Comparison of ENCODE assay signal across 13 cellular contexts in genomic region chr20:49685161-49685601, GRCh38. TPM values are rescaled to one million over a fixed set of nuclear protein-coding genes. Genes with fewer than 3 reads are reported as not detected.
DNase-seq lines count a peak whose midpoint lies in the region; ATAC-seq lines count a peak whose summit lies in the region.
"Had no signal": no experiment of that assay in that cellular context is flagged by ENCODE, and none has a peak within 500 bp of the region (broad histone marks: within the 10 kb centered on the region; RNA-seq: fewer than 3 reads in every experiment).

No MANE protein-coding gene starts in this region.

- H3K36me3 ChIP-seq in CD8-positive, alpha-beta memory T cell (ENCODE audit: insufficient read depth, low read length), result no peaks in the 10 kb centered on the region
- H3K36me3 ChIP-seq in HUES48 (ENCODE audit: control insufficient read depth, insufficient read depth, low read length), result peaks cover 8% of the 10 kb centered on the region; the same call in 1 of the 2 replicates

- no peak overlapping the region for H3K27ac ChIP-seq in CD8-positive, alpha-beta memory T cell (ENCODE audit: low read depth, low read length)
- H3K27ac ChIP-seq in HUES48 (ENCODE audit: low read depth, low read length), result peak overlapping the region; percentile 32

- CTCF ChIA-PET in CD8-positive, alpha-beta memory T cell (lab: Charles Lee), result interaction anchor here (1.0 kb wide), 1 partner anchor 18 kb away, joined by 3 read pairs; no protein-coding TSS in a partner anchor

- peak overlapping the region in 3 of 7 donors; percentile 12 to 23 (median 23) for H3K4me3 Mint-ChIP-seq in CD8-positive, alpha-beta memory T cell
- H3K4me3 Mint-ChIP-seq in dendritic cell treated with granulocyte-macrophage colony-stimulating factor and Interleukin-4, amounts not matched to agents 40 ng/mL and 50 ng/mL, for 4 days, result no peak overlapping the region
- H3K4me3 Mint-ChIP-seq: activated CD4-positive, alpha-beta memory T cell treated with anti-CD3 and anti-CD28 coated beads, Interleukin-2, amount 10 ng/mL, durations not matched to agents 7 days and 5 days had no signal

- no peaks in the 10 kb centered on the region for H3K27me3 Mint-ChIP-seq in CD8-positive, alpha-beta memory T cell
- H3K27me3 Mint-ChIP-seq in dendritic cell treated with granulocyte-macrophage colony-stimulating factor and Interleukin-4, amounts not matched to agents 40 ng/mL and 50 ng/mL, for 4 days, result no peaks in the 10 kb centered on the region
- H3K27me3 Mint-ChIP-seq: activated CD4-positive, alpha-beta memory T cell treated with anti-CD3 and anti-CD28 coated beads, Interleukin-2, amount 10 ng/mL, durations not matched to agents 7 days and 5 days had no signal

- POLR2A ChIA-PET in CD8-positive, alpha-beta memory T cell (lab: Charles Lee), result no interaction called here

- no peaks in the 10 kb centered on the region for H3K9me3 ChIP-seq in CD8-positive, alpha-beta memory T cell (ENCODE audit: low read length)
- no peaks in the 10 kb centered on the region for H3K9me3 ChIP-seq in HUES48 (ENCODE audit: control insufficient read depth, insufficient read depth, low read length)

- no peak for DNase-seq in CD8-positive, alpha-beta memory T cell
- DNase-seq in occipital lobe (lab: John Stamatoyannopoulos, UW) (peak; percentile 28), SW480 (ENCODE audit: low spot score) (no peak), SKM-1 (lab: John Stamatoyannopoulos, UW; ENCODE audit: unreplicated experiment) (no peak)
- no peak for DNase-seq in stimulated activated naive CD4-positive, alpha-beta T cell treated with Interleukin-2 at 50 U/mL for 16 hours (lab: John Stamatoyannopoulos, UW)
- DNase-seq: activated CD4-positive, alpha-beta memory T cell treated with anti-CD3 and anti-CD28 coated beads, Interleukin-2, amount 10 ng/mL, durations not matched to agents 7 days and 5 days; DMS79; effector memory CD4-positive, alpha-beta T cell; mesendoderm; NK-92 treated with Interleukin-12 subunit alpha and Interleukin-12 subunit beta, amount 100 ng/mL, for 24 hours had no signal

- H3K9ac ChIP-seq in HUES48 (ENCODE audit: low read depth, low read length), result no peak overlapping the region

- H3K4me3 ChIP-seq in CD8-positive, alpha-beta memory T cell (ENCODE audit: low read length), result no peak overlapping the region
- H3K4me3 ChIP-seq in HUES48 (ENCODE audit: low read depth, low read length), result no peak overlapping the region

- H3K27ac Mint-ChIP-seq in CD8-positive, alpha-beta memory T cell, result peak overlapping the region in 6 of 8 donors; percentile 59 to 90 (median 66)
- H3K27ac Mint-ChIP-seq in dendritic cell treated with granulocyte-macrophage colony-stimulating factor and Interleukin-4, amounts not matched to agents 40 ng/mL and 50 ng/mL, for 4 days, result peak overlapping the region; percentile 77
- H3K27ac Mint-ChIP-seq: activated CD4-positive, alpha-beta memory T cell treated with anti-CD3 and anti-CD28 coated beads, Interleukin-2, amount 10 ng/mL, durations not matched to agents 7 days and 5 days had no signal

- H3K9me3 Mint-ChIP-seq in CD8-positive, alpha-beta memory T cell, result no peaks in the 10 kb centered on the region
- H3K9me3 Mint-ChIP-seq in dendritic cell treated with granulocyte-macrophage colony-stimulating factor and Interleukin-4, amounts not matched to agents 40 ng/mL and 50 ng/mL, for 4 days, result no peaks in the 10 kb centered on the region
- H3K9me3 Mint-ChIP-seq: activated CD4-positive, alpha-beta memory T cell treated with anti-CD3 and anti-CD28 coated beads, Interleukin-2, amount 10 ng/mL, durations not matched to agents 7 days and 5 days had no signal

- peaks cover 3 to 21% (median 4%) of the 10 kb centered on the region in 3 donors for H3K36me3 Mint-ChIP-seq in CD8-positive, alpha-beta memory T cell
- peaks cover 28% of the 10 kb centered on the region for H3K36me3 Mint-ChIP-seq in dendritic cell treated with granulocyte-macrophage colony-stimulating factor and Interleukin-4, amounts not matched to agents 40 ng/mL and 50 ng/mL, for 4 days (ENCODE audit: low read depth)

- intact Hi-C loops in dendritic cell treated with granulocyte-macrophage colony-stimulating factor and Interleukin-4, amounts not matched to agents 40 ng/mL and 50 ng/mL, for 4 days (cut with micrococcal nuclease), result no loop called here

- peaks cover 5% of the 10 kb centered on the region for H3K4me1 ChIP-seq in CD8-positive, alpha-beta memory T cell (ENCODE audit: insufficient read depth, low read length)
- H3K4me1 ChIP-seq in HUES48 (ENCODE audit: control insufficient read depth, insufficient read depth, low read length), result peaks cover 51% of the 10 kb centered on the region

- no peaks in the 10 kb centered on the region for H3K27me3 ChIP-seq in CD8-positive, alpha-beta memory T cell (ENCODE audit: insufficient read depth, low read length, poor library complexity, severe bottlenecking)
- H3K27me3 ChIP-seq in HUES48 (ENCODE audit: control insufficient read depth, insufficient read depth, low read length), result no peaks in the 10 kb centered on the region

- ATAC-seq in HG03342 (IDR thresholded peaks at IDR 0.05; ENCODE audit: unreplicated experiment), result no peak

- H3K4me1 Mint-ChIP-seq in CD8-positive, alpha-beta memory T cell, result peaks cover 57 to 86% (median 63%) of the 10 kb centered on the region in 3 donors
- H3K4me1 Mint-ChIP-seq in dendritic cell treated with granulocyte-macrophage colony-stimulating factor and Interleukin-4, amounts not matched to agents 40 ng/mL and 50 ng/mL, for 4 days (ENCODE audit: low read depth), result peaks cover 78% of the 10 kb centered on the region

RNA-seq across cellular contexts. Expression of gene B4GALT5, which starts 28.5 kb away (rescaled TPM):
- 10 to 100 TPM; 37.5 to 39.1 TPM for total RNA-seq in CD8-positive, alpha-beta memory T cell
- 2.0 TPM for polyA plus RNA-seq in CD8-positive, alpha-beta memory T cell
- total RNA-seq in occipital lobe, result 59.3 TPM
